Comparison of ENCODE assay signal across 29 cellular contexts in the genomic region with DNA sequence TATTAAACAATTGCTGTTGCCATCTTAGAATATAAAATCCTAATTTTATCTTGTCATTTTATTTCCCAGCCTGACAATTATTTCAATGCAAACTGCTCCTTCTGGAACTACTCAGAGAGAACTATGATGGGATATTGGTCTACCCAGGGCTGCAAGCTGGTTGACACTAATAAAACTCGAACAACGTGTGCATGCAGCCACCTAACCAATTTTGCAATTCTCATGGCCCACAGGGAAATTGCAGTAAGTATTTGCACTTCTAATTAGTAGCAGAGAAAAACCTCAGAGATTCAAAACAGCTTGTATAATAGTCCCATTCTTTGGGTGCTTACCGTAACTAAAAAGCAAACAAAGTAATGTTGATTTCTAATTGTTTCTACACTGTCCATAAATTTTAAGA.
A peak's percentile ranks its signal among the peaks of the same experiment; 100 is the strongest.
DNase-seq lines count a peak whose midpoint lies in the region; ATAC-seq and TF ChIP-seq lines count a peak whose summit lies in the region.
"Had no signal": no experiment of that assay in that cellular context is flagged by ENCODE, and none has a peak within 500 bp of the region (broad histone marks: within the 10 kb centered on the region; RNA-seq: fewer than 3 reads in every experiment).

No MANE protein-coding gene starts in this region.

- no peak for TF ChIP-seq CTCF in osteoblast (IDR thresholded peaks at IDR 0.05; ENCODE audit: extremely low read depth, low read depth, low read length)

- in situ Hi-C loops in HAP-1 (cut with MboI; ENCODE audit: low sequenced_read_pairs) = no loop called here

- H3K4me1 ChIP-seq in HAP-1 (peaks cover 12% of the 10 kb centered on the region), osteoblast (ENCODE audit: insufficient read depth, low read length) (no peaks in the 10 kb centered on the region)
- H3K4me1 ChIP-seq: ascending aorta, BLaER1, colonic mucosa had no signal

- H3K27me3 ChIP-seq in HAP-1 (ENCODE audit: low read depth) = no peaks in the 10 kb centered on the region
- H3K27me3 ChIP-seq in osteoblast (ENCODE audit: insufficient read depth, low read length) = no peaks in the 10 kb centered on the region
- H3K27me3 ChIP-seq: ascending aorta, BLaER1, colonic mucosa had no signal

- H3K36me3 ChIP-seq in HAP-1 (replicated peaks) (no peaks in the 10 kb centered on the region; the same call in 1 of the 2 replicates), osteoblast (ENCODE audit: insufficient read depth, low read length) (peaks cover 15% of the 10 kb centered on the region)
- H3K36me3 ChIP-seq: BLaER1, colonic mucosa had no signal

- H2AFZ ChIP-seq in osteoblast (ENCODE audit: low read length) = no peak overlapping the region

- no peak overlapping the region for H3K4me2 ChIP-seq in osteoblast (ENCODE audit: insufficient read depth, low read length)
- H3K4me2 ChIP-seq: BLaER1 had no signal

- H3K4me3 ChIP-seq in HAP-1 (no peak overlapping the region), osteoblast (ENCODE audit: insufficient read depth, low read length) (no peak overlapping the region)
- H3K4me3 ChIP-seq: ascending aorta, BLaER1, colonic mucosa, SK-N-MC, thoracic aorta had no signal

- ATAC-seq in HG02642 (IDR thresholded peaks at IDR 0.05; ENCODE audit: poor library complexity, unreplicated experiment) = no peak
- ATAC-seq in stimulated activated naive CD8-positive, alpha-beta T cell treated with anti-CD3 and anti-CD28 coated beads, Interleukin-15, Interleukin-2, amounts not matched to agents 100 U/mL and 50 U/mL, for 24 hours = no peak
- ATAC-seq: activated T-cell treated with anti-CD3 and anti-CD28 coated beads, Interleukin-2, amount 50 U/mL, for 4 hours; left colon; naive thymus-derived CD8-positive, alpha-beta T cell; PC-3; stimulated activated naive CD8-positive, alpha-beta T cell treated with anti-CD3 and anti-CD28 coated beads, Interleukin-15, amount 100 ng/mL, for 72 hours had no signal

- no peaks in the 10 kb centered on the region for H3K79me2 ChIP-seq in osteoblast (ENCODE audit: insufficient read depth, low read length)

- H3K27ac ChIP-seq in osteoblast (ENCODE audit: low read depth, low read length) = no peak overlapping the region
- H3K27ac ChIP-seq: ascending aorta, BLaER1, colonic mucosa, epithelial cell of prostate, SK-N-MC, thoracic aorta had no signal

- H3K9me3 ChIP-seq in HAP-1 = no peaks in the 10 kb centered on the region
- H3K9me3 ChIP-seq in osteoblast (ENCODE audit: low read depth, low read length) = no peaks in the 10 kb centered on the region
- H3K9me3 ChIP-seq: ascending aorta, BLaER1, colonic mucosa, thoracic aorta had no signal

- peak; percentile 53 to 79 for DNase-seq in HAP-1 (ENCODE audit: low spot score in 2 of 2)
- DNase-seq in NCI-H146 (lab: John Stamatoyannopoulos, UW) = peak; percentile 17
- peak; percentile 75 for DNase-seq in NCI-H526 treated with DMSO at 0.1 percent for 48 hours (lab: John Stamatoyannopoulos, UW)
- DNase-seq in osteoblast (ENCODE audit: insufficient read length, low spot score, missing footprints) = peak; percentile 10
- DNase-seq in stimulated activated CD4-positive, alpha-beta T cell treated with anti-CD3 and anti-CD28 coated beads, Interleukin-15, amount 100 ng/mL, for 24 hours = no peak
- no peak for DNase-seq in stimulated activated naive CD8-positive, alpha-beta T cell treated with anti-CD3 and anti-CD28 coated beads, Interleukin-15, Interleukin-2, amounts not matched to agents 100 U/mL and 50 U/mL, for 24 hours
- DNase-seq: activated gamma-delta T cell treated with Interleukin-2 at 50 U/mL for 16 hours; activated T-cell treated with anti-CD3 and anti-CD28 coated beads, Interleukin-2, amount 50 U/mL, for 4 hours; colonic mucosa; DMS53; effector CD8-positive, alpha-beta T cell; HCEC 1CT; immature natural killer cell; left colon; MM.1S; naive thymus-derived CD8-positive, alpha-beta T cell; NCI-H1694 treated with DMSO at 0.1 percent for 48 hours; NCI-H226; NK-92 treated with Interleukin-12 subunit alpha and Interleukin-12 subunit beta, amount 100 ng/mL, for 24 hours; PC-3; retina; small intestine; stimulated activated naive CD8-positive, alpha-beta T cell treated with anti-CD3 and anti-CD28 coated beads, Interleukin-15, amount 100 ng/mL, for 72 hours had no signal

- H4K20me1 ChIP-seq in osteoblast (ENCODE audit: insufficient read depth, low read length) = no peaks in the 10 kb centered on the region
- H4K20me1 ChIP-seq: BLaER1 had no signal

Comparison
In these comparisons a context has a peak if more than half of its experiments do, and no peak if none do; other contexts are left out.
1. DNase-seq: peak in HAP-1 (2 of 2), NCI-H146 (single experiment), NCI-H526 treated with DMSO at 0.1 percent for 48 hours (single experiment) and osteoblast (single experiment); none in stimulated activated CD4-positive, alpha-beta T cell treated with anti-CD3 and anti-CD28 coated beads, Interleukin-15, amount 100 ng/mL, for 24 hours (single experiment) and stimulated activated naive CD8-positive, alpha-beta T cell treated with anti-CD3 and anti-CD28 coated beads, Interleukin-15, Interleukin-2, amounts not matched to agents 100 U/mL and 50 U/mL, for 24 hours (single experiment).